In genomic region chr17:17303847-17304490, GRCh38 we compare ENCODE assay signal across 8 cellular contexts. TPM values are rescaled to one million over a fixed set of nuclear protein-coding genes. Genes with fewer than 3 reads are reported as not detected.
DNase-seq lines count a peak whose midpoint lies in the region; ATAC-seq and TF ChIP-seq lines count a peak whose summit lies in the region.

No MANE protein-coding gene starts in this region.

- no peaks in the 10 kb centered on the region for H3K9me2 ChIP-seq in Loucy (replicated peaks; ENCODE audit: low read depth, low read length)

- H3K79me2 ChIP-seq in Loucy (ENCODE audit: insufficient read depth, low read length) (peaks cover 13% of the 10 kb centered on the region; the same call in 1 of the 2 replicates), neural progenitor cell (ENCODE audit: low read depth) (no peaks in the 10 kb centered on the region)

- ATAC-seq in GM18519 (IDR thresholded peaks at IDR 0.05; ENCODE audit: low FRiP score, unreplicated experiment) (no peak), HG03442 (IDR thresholded peaks at IDR 0.05; ENCODE audit: unreplicated experiment) (no peak)

- H3K4me3 Mint-ChIP-seq in CD14-positive monocyte: peak overlapping the region; percentile 80 to 82
- H3K4me3 Mint-ChIP-seq in neural progenitor cell: peak overlapping the region; percentile 86

- H3K27me3 ChIP-seq in Loucy (ENCODE audit: insufficient read depth, low read length, poor library complexity, severe bottlenecking) (no peaks in the 10 kb centered on the region), dorsolateral prefrontal cortex (no peaks in the 10 kb centered on the region), neural progenitor cell (peaks cover 20% of the 10 kb centered on the region)

- TF ChIP-seq CTCF in CD14-positive monocyte (IDR thresholded peaks at IDR 0.05): no peak
- TF ChIP-seq CTCF in Loucy (conservative IDR thresholded peaks at IDR 0.05; ENCODE audit: low read length): no peak
- TF ChIP-seq CTCF in dorsolateral prefrontal cortex (IDR thresholded peaks at IDR 0.05 in 54 of 56, conservative IDR thresholded peaks at IDR 0.05 in 2 of 56; ENCODE audit: low read depth in 1 of 56, partially characterized antibody in 56 of 56): no peak
- TF ChIP-seq CTCF in neural progenitor cell (IDR thresholded peaks at IDR 0.05): no peak

- peaks cover 5 to 17% (median 7%) of the 10 kb centered on the region in 3 donors for H3K27me3 Mint-ChIP-seq in CD14-positive monocyte (ENCODE audit: low read depth in 3 of 3)
- peaks cover 18% of the 10 kb centered on the region for H3K27me3 Mint-ChIP-seq in neural progenitor cell (ENCODE audit: insufficient read depth, low read depth)

- H3K9me3 Mint-ChIP-seq in CD14-positive monocyte (peaks cover 0 to 2% (median 0%) of the 10 kb centered on the region in 7 donors), neural progenitor cell (no peaks in the 10 kb centered on the region)

- no peaks in the 10 kb centered on the region for H3K36me3 ChIP-seq in Loucy (ENCODE audit: insufficient read depth, low read length)
- no peaks in the 10 kb centered on the region for H3K36me3 ChIP-seq in neural progenitor cell

- H3K27ac ChIP-seq in dorsolateral prefrontal cortex (peak overlapping the region in 39 of 59 donors; percentile 11 to 83 (median 52)), neural progenitor cell (no peak overlapping the region)

- intact Hi-C loops in CD14-positive monocyte (cut with micrococcal nuclease): loop anchor here in 1 of 2 donors (2.0 to 10.0 kb wide), 2 partner anchors 25 to 299 kb away; no protein-coding TSS in a partner anchor
- intact Hi-C loops in dorsolateral prefrontal cortex (cut with DNase I): loop anchor here (10.0 kb wide), 2 partner anchors 159 to 299 kb away; no protein-coding TSS in a partner anchor

- H3F3A ChIP-seq in Loucy (ENCODE audit: low read depth) (peaks cover 3% of the 10 kb centered on the region), neural progenitor cell (ENCODE audit: low read depth) (peaks cover 39% of the 10 kb centered on the region)

- H4K20me1 ChIP-seq in Loucy (ENCODE audit: insufficient read depth, low read length, poor library complexity, severe bottlenecking): no peaks in the 10 kb centered on the region
- no peaks in the 10 kb centered on the region for H4K20me1 ChIP-seq in neural progenitor cell (ENCODE audit: low read depth)

- H3K9ac ChIP-seq in Loucy (ENCODE audit: low read depth, low read length, poor library complexity, severe bottlenecking) (peak overlapping the region; percentile 86), neural progenitor cell (no peak overlapping the region)

- H3K4me2 ChIP-seq in Loucy (ENCODE audit: low read depth, low read length, poor library complexity, severe bottlenecking) (peak overlapping the region; percentile 78), neural progenitor cell (peak overlapping the region; percentile 90)

- DNase-seq in CD14-positive monocyte (ENCODE audit: low spot score) (no peak), dorsolateral prefrontal cortex (no peak), neural progenitor cell (ENCODE audit: low spot score) (no peak), iPS-NIHi11 (ENCODE audit: low spot score) (no peak), NOMO-1 treated with DMSO at 0.1 percent for 48 hours (lab: John Stamatoyannopoulos, UW; ENCODE audit: unreplicated experiment) (no peak)

- H3K36me3 Mint-ChIP-seq in CD14-positive monocyte (no peaks in the 10 kb centered on the region), neural progenitor cell (peaks cover 7% of the 10 kb centered on the region)

- H2AFZ ChIP-seq in Loucy (ENCODE audit: low read length) (peak overlapping the region; percentile 13), neural progenitor cell (replicated peaks) (peak overlapping the region; percentile 74)

- peak overlapping the region in 2 of 7 donors; percentile 11 to 14 for H3K27ac Mint-ChIP-seq in CD14-positive monocyte
- no peak overlapping the region for H3K27ac Mint-ChIP-seq in neural progenitor cell

- peaks cover 25% of the 10 kb centered on the region for H3K4me1 ChIP-seq in Loucy (ENCODE audit: insufficient read depth, low read length, poor library complexity, severe bottlenecking)
- no peaks in the 10 kb centered on the region for H3K4me1 ChIP-seq in neural progenitor cell

- no peaks in the 10 kb centered on the region for H3K9me3 ChIP-seq in Loucy (ENCODE audit: insufficient read depth, low read depth, low read length)
- H3K9me3 ChIP-seq in neural progenitor cell (ENCODE audit: low read depth): no peaks in the 10 kb centered on the region

- peaks cover 62% of the 10 kb centered on the region for H3K4me1 Mint-ChIP-seq in CD14-positive monocyte
- peaks cover 24% of the 10 kb centered on the region for H3K4me1 Mint-ChIP-seq in neural progenitor cell

- H3K4me3 ChIP-seq in Loucy (ENCODE audit: low read length, poor library complexity, severe bottlenecking): peak overlapping the region; percentile 85
- H3K4me3 ChIP-seq in dorsolateral prefrontal cortex: peak overlapping the region; percentile 47 to 82 (median 70)
- peak overlapping the region; percentile 55 for H3K4me3 ChIP-seq in neural progenitor cell

RNA-seq across cellular contexts. Expression of gene NT5M, which starts 0.8 kb away (rescaled TPM):
- polyA plus RNA-seq in CD14-positive monocyte: under 1 TPM; 0.23 to 0.57 TPM
- total RNA-seq in dorsolateral prefrontal cortex (10 to 100 TPM in 104 of 120 experiments, 1 to 10 TPM in 16; 7.4 to 19.5 (median 13.0) TPM), neural progenitor cell (ENCODE audit: low replicate concordance) (4.1 and 9.0 TPM in 2 replicates)

RNA-seq across cellular contexts. Expression of gene COPS3, which starts 22.9 kb away (rescaled TPM):
- 100 to 1,000 TPM; 117 to 122 TPM for polyA plus RNA-seq in CD14-positive monocyte
- 10 to 100 TPM; 32.0 to 91.6 (median 61.8) TPM for total RNA-seq in dorsolateral prefrontal cortex
- total RNA-seq in neural progenitor cell (ENCODE audit: low replicate concordance): 99.8 and 113 TPM in 2 replicates
